Comparison of ENCODE assay signal across 17 cellular contexts in the genomic region with DNA sequence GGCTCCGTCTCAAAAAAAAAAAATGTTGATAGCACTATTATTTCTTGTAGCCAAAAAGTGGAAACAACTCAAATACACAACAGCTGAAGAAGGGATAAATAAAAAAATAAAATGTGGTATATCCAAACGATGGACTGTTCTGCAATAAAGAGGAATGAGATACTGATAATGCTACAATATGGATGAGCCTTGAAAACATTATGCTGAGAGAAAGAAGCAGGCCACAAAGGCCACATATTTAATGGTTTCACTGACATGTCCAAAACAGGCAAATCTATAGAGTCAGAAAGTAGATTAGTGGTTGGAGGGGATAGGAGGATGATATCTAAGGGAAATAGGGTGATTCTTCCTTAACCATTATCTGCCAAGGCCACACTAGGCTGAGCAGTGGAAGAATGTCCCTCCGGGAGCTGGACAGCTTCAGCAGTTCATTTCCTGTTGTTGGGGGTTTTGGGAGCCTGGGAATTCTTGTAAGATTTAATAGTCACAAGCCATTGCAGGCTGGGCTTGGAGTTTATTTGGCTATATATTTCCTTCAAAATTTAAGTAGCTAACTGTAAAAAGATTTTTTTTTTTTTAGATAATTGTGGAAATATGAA.
"Had no signal": no experiment of that assay in that cellular context is flagged by ENCODE, and none has a peak within 500 bp of the region (broad histone marks: within the 10 kb centered on the region; RNA-seq: fewer than 3 reads in every experiment).

No MANE protein-coding gene starts in this region.

- H3K27me3 Mint-ChIP-seq: activated naive CD4-positive, alpha-beta T cell treated with anti-CD3 and anti-CD28 coated beads, Interleukin-2, amount 50 U/mL, for 24 hours; brain; stimulated activated memory B cell treated with anti-CD40 and anti-IgM and Interleukin-4, amounts not matched to agents 10 μg/mL and 1 μg/mL and 100 μg/mL, for 72 hours; T-cell had no signal

- H3K4me3 Mint-ChIP-seq: activated naive CD4-positive, alpha-beta T cell treated with anti-CD3 and anti-CD28 coated beads, Interleukin-2, amount 50 U/mL, for 24 hours; brain; stimulated activated memory B cell treated with anti-CD40 and anti-IgM and Interleukin-4, amounts not matched to agents 10 μg/mL and 1 μg/mL and 100 μg/mL, for 72 hours; T-cell had no signal

- H3K9me3 Mint-ChIP-seq: activated naive CD4-positive, alpha-beta T cell treated with anti-CD3 and anti-CD28 coated beads, Interleukin-2, amount 50 U/mL, for 24 hours; brain; stimulated activated memory B cell treated with anti-CD40 and anti-IgM and Interleukin-4, amounts not matched to agents 10 μg/mL and 1 μg/mL and 100 μg/mL, for 72 hours; T-cell had no signal

- H3K36me3 Mint-ChIP-seq: brain; stimulated activated memory B cell treated with anti-CD40 and anti-IgM and Interleukin-4, amounts not matched to agents 10 μg/mL and 1 μg/mL and 100 μg/mL, for 72 hours; T-cell had no signal

- H3K27ac ChIP-seq: dorsolateral prefrontal cortex, esophagus squamous epithelium, heart left ventricle, pancreas, transverse colon had no signal

- H3K9me3 ChIP-seq: esophagus squamous epithelium, heart left ventricle, pancreas, transverse colon had no signal

- ATAC-seq: heart left ventricle; left ventricle myocardium superior; pancreas; stimulated activated memory B cell treated with anti-CD40 and anti-IgM and Interleukin-4, amounts not matched to agents 10 μg/mL and 1 μg/mL and 100 μg/mL, for 72 hours; T-cell had no signal

- H3K36me3 ChIP-seq: esophagus squamous epithelium, heart left ventricle, pancreas, transverse colon had no signal

- H3K27me3 ChIP-seq: dorsolateral prefrontal cortex, esophagus squamous epithelium, heart left ventricle, pancreas, transverse colon had no signal

- H3K27ac Mint-ChIP-seq: activated naive CD4-positive, alpha-beta T cell treated with anti-CD3 and anti-CD28 coated beads, Interleukin-2, amount 50 U/mL, for 24 hours; brain; stimulated activated memory B cell treated with anti-CD40 and anti-IgM and Interleukin-4, amounts not matched to agents 10 μg/mL and 1 μg/mL and 100 μg/mL, for 72 hours; T-cell had no signal

- FAIRE-seq: keratinocyte, pancreas, small intestine had no signal

- H3K4me3 ChIP-seq: dorsolateral prefrontal cortex, esophagus squamous epithelium, heart left ventricle, pancreas, transverse colon had no signal

- DNase-seq: activated CD4-positive, CD25-positive, alpha-beta regulatory T cell; activated T-cell treated with anti-CD3 and anti-CD28 coated beads, Interleukin-2, amount 50 U/mL, for 1 hour; amniotic stem cell; dorsolateral prefrontal cortex; esophagus squamous epithelium; foreskin melanocyte; heart left ventricle; left ventricle myocardium superior; pancreas; retina; small intestine; T-cell; transverse colon had no signal
